ENCODE assay signal across 10 cellular contexts in genomic region chr4:98688416-98689290, GRCh38. TPM values are rescaled to one million over a fixed set of nuclear protein-coding genes. Genes with fewer than 3 reads are reported as not detected.
DNase-seq lines count a peak whose midpoint lies in the region; ATAC-seq and TF ChIP-seq lines count a peak whose summit lies in the region.
"Had no signal": no experiment of that assay in that cellular context is flagged by ENCODE, and none has a peak within 500 bp of the region (broad histone marks: within the 10 kb centered on the region; RNA-seq: fewer than 3 reads in every experiment).

No MANE protein-coding gene starts in this region.

- POLR2A ChIA-PET in activated CD4-positive, alpha-beta memory T cell treated with anti-CD3 and anti-CD28 coated beads for 36 hours (lab: Charles Lee) = interaction anchor here (0.7 to 2.2 kb wide), 5 partner anchors 25 to 240 kb away, joined by 3 to 12 read pairs (median 6); partner anchors contain the start of genes EIF4E and TSPAN5

- no peak for TF ChIP-seq CTCF in foreskin fibroblast (IDR thresholded peaks at IDR 0.05; ENCODE audit: low read depth, low read length)

- no peaks in the 10 kb centered on the region for H3K36me3 Mint-ChIP-seq in activated CD4-positive, alpha-beta memory T cell treated with anti-CD3 and anti-CD28 coated beads for 36 hours

- peak overlapping the region; percentile 36 for H3K4me3 ChIP-seq in ACC112 (ENCODE audit: low read depth, low read length)
- no peak overlapping the region for H3K4me3 ChIP-seq in foreskin fibroblast (ENCODE audit: low read depth in 1 of 2, low read length in 2 of 2)
- H3K4me3 ChIP-seq: skin epidermis had no signal

- CTCF ChIA-PET in activated CD4-positive, alpha-beta memory T cell treated with anti-CD3 and anti-CD28 coated beads for 36 hours (lab: Charles Lee) = interaction anchor here (0.6 to 3.3 kb wide), 6 partner anchors 9 to 368 kb away, joined by 3 to 15 read pairs (median 4); partner anchors contain the start of genes EIF4E and TSPAN5

- H3K4me1 Mint-ChIP-seq in activated CD4-positive, alpha-beta memory T cell treated with anti-CD3 and anti-CD28 coated beads for 36 hours (ENCODE audit: low read depth) = peaks cover 45% of the 10 kb centered on the region

- H2AFZ ChIP-seq in ACC112 (ENCODE audit: low read length, unreplicated experiment) = peak overlapping the region; percentile 76

- intact Hi-C loops in activated CD4-positive, alpha-beta memory T cell treated with anti-CD3 and anti-CD28 coated beads for 36 hours (cut with micrococcal nuclease) = loop anchor here (1.0 to 2.0 kb wide), 6 partner anchors 18 to 240 kb away; partner anchors contain the start of gene EIF4E

- H3K79me2 ChIP-seq in ACC112 (ENCODE audit: control insufficient read depth, insufficient read depth, low read length, unreplicated experiment) = no peaks in the 10 kb centered on the region

- ATAC-seq in GM21526 (IDR thresholded peaks at IDR 0.05; ENCODE audit: low FRiP score, unreplicated experiment) = no peak
- no peak for ATAC-seq in GM18520 (IDR thresholded peaks at IDR 0.05; ENCODE audit: unreplicated experiment)
- no peak for ATAC-seq in HG03139 (IDR thresholded peaks at IDR 0.05; ENCODE audit: unreplicated experiment)

- no peaks in the 10 kb centered on the region for H3K36me3 ChIP-seq in ACC112 (ENCODE audit: insufficient read depth, low read length)

- peak; percentile 76 for DNase-seq in HCEC 1CT
- DNase-seq in activated CD4-positive, alpha-beta memory T cell treated with anti-CD3 and anti-CD28 coated beads for 36 hours = peak; percentile 63
- DNase-seq in foreskin fibroblast = peak; percentile 89 to 90
- no peak for DNase-seq in NCI-H1092 treated with DMSO at 0.1 percent for 48 hours (lab: John Stamatoyannopoulos, UW)
- DNase-seq: NCI-H345 had no signal

- peak overlapping the region; percentile 80 for H3K27ac ChIP-seq in ACC112 (ENCODE audit: low read depth, low read length)

- H3K4me3 Mint-ChIP-seq in activated CD4-positive, alpha-beta memory T cell treated with anti-CD3 and anti-CD28 coated beads for 36 hours = no peak overlapping the region

- H3K27me3 ChIP-seq in ACC112 (ENCODE audit: insufficient read depth, low read length) = no peaks in the 10 kb centered on the region

- peak overlapping the region; percentile 72 for H3K27ac Mint-ChIP-seq in activated CD4-positive, alpha-beta memory T cell treated with anti-CD3 and anti-CD28 coated beads for 36 hours

- no peaks in the 10 kb centered on the region for H3K9me3 Mint-ChIP-seq in activated CD4-positive, alpha-beta memory T cell treated with anti-CD3 and anti-CD28 coated beads for 36 hours

- peaks cover 21% of the 10 kb centered on the region for H3K4me1 ChIP-seq in ACC112 (ENCODE audit: control insufficient read depth, insufficient read depth, low read length, unreplicated experiment)

- no peaks in the 10 kb centered on the region for H3K27me3 Mint-ChIP-seq in activated CD4-positive, alpha-beta memory T cell treated with anti-CD3 and anti-CD28 coated beads for 36 hours

RNA-seq across cellular contexts. Expression of gene TSPAN5, which starts 30.2 kb away (rescaled TPM):
- total RNA-seq in activated CD4-positive, alpha-beta memory T cell treated with anti-CD3 and anti-CD28 coated beads for 36 hours = 10 to 100 TPM; 19.2 to 20.4 TPM
